In the genomic region with DNA sequence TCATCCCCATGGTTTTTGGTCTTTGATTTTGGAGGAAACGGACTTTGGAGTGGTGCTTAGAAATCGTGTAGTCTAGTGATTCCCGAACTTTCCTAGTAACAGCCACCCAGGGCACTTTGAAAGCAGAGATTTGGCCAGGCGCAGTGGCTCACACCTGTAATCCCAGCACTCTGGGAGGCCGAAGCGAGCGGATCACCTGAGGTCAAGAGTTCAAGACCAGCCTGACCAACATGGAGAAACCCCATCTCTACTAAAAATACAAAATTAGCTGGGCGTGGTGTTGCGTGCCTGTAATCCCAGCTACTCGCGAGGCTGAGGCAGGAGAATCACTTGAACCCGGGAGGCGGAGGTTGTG, we compare ENCODE assay signal across 7 cellular contexts. TPM values are rescaled to one million over a fixed set of nuclear protein-coding genes. Genes with fewer than 3 reads are reported as not detected.
DNase-seq lines count a peak whose midpoint lies in the region; ATAC-seq, FAIRE-seq and TF ChIP-seq lines count a peak whose summit lies in the region.
"Not testable (repeated sequence)": the region's sequence is repeated elsewhere in the genome, so short reads cannot be mapped to it uniquely, and the experiment has no call there.
"Had no signal": no experiment of that assay in that cellular context is flagged by ENCODE, and none has a peak within 500 bp of the region (broad histone marks: within the 10 kb centered on the region; RNA-seq: fewer than 3 reads in every experiment).

No MANE protein-coding gene starts in this region.

- not testable (repeated sequence) for H3K23ac ChIP-seq in IMR-90 (ENCODE audit: low read depth, low read length)

- TF ChIP-seq CTCF in A549 (IDR thresholded peaks at IDR 0.05); IMR-90 (conservative IDR thresholded peaks at IDR 0.05; ENCODE audit: low read depth, low read length); left lung (IDR thresholded peaks at IDR 0.05): not testable (repeated sequence)

- not testable (repeated sequence) for H2AK9ac ChIP-seq in IMR-90 (replicated peaks; ENCODE audit: low read depth, low read length, poor library complexity)

- TF ChIP-seq POLR2A in A549 (IDR thresholded peaks at IDR 0.05; ENCODE audit: low read length); IMR-90 (IDR thresholded peaks at IDR 0.05; ENCODE audit: low read depth, low read length): not testable (repeated sequence)

- peak overlapping the region; percentile 29; the same call in 1 of the 2 replicates for H2AK5ac ChIP-seq in IMR-90 (ENCODE audit: low read depth, low read length)

- not testable (repeated sequence) for FAIRE-seq in A549 (lab: Jason Lieb, UNC)

- H2BK5ac ChIP-seq in IMR-90 (ENCODE audit: low read depth, low read length, poor library complexity, severe bottlenecking) = peak overlapping the region; percentile 72

- H2BK20ac ChIP-seq in IMR-90 (ENCODE audit: low read depth, low read length) = not testable (repeated sequence)

- peak overlapping the region; percentile 59; the same call in 1 of the 2 replicates for H4K91ac ChIP-seq in IMR-90 (ENCODE audit: insufficient read depth, low read depth, low read length)

- peaks cover 50% of the 10 kb centered on the region for H3K36me3 Mint-ChIP-seq in activated CD8-positive, alpha-beta T cell treated with anti-CD3 and anti-CD28 coated beads, Interleukin-2, amount 10 ng/mL, durations not matched to agents 7 days and 5 days (ENCODE audit: low read depth)

- not testable (repeated sequence) for H2AFZ ChIP-seq in IMR-90 (replicated peaks; ENCODE audit: low read length, poor library complexity)

- TF ChIP-seq EP300 in A549 (IDR thresholded peaks at IDR 0.05) = not testable (repeated sequence)

- H3K4me1 ChIP-seq in A549 = peaks cover 16% of the 10 kb centered on the region
- not testable (repeated sequence) for H3K4me1 ChIP-seq in IMR-90 (ENCODE audit: control insufficient read depth, insufficient read depth, low read length); rectal smooth muscle tissue (ENCODE audit: control insufficient read depth, insufficient read depth, low read length)
- peaks cover 16 to 26% of the 10 kb centered on the region in 2 donors for H3K4me1 ChIP-seq in duodenal mucosa (ENCODE audit: control insufficient read depth in 1 of 2, insufficient read depth in 2 of 2, low read length in 2 of 2)
- H3K4me1 ChIP-seq in left lung = peaks cover 10 to 50% of the 10 kb centered on the region in 2 donors

- not testable (repeated sequence) for BruUV-seq in IMR-90 (replicated peaks; lab: Mats Ljungman, UMichigan)

- H3K27me3 ChIP-seq in IMR-90 (ENCODE audit: control insufficient read depth, insufficient read depth, low read length); duodenal mucosa (ENCODE audit: control insufficient read depth in 1 of 2, insufficient read depth in 2 of 2, low read length in 2 of 2); left lung; rectal smooth muscle tissue (ENCODE audit: control insufficient read depth, insufficient read depth, low read length): not testable (repeated sequence)

- CTCF ChIA-PET in A549 (lab: Yijun Ruan, JAX) = interaction anchor here (0.6 kb wide), 1 partner anchor 215 kb away, joined by 3 read pairs; no protein-coding TSS in a partner anchor
- CTCF ChIA-PET in IMR-90 (lab: Yijun Ruan, JAX) = not testable (repeated sequence)
- CTCF ChIA-PET in activated CD8-positive, alpha-beta T cell treated with anti-CD3 and anti-CD28 coated beads, Interleukin-2, amount 10 ng/mL, durations not matched to agents 7 days and 5 days (lab: Charles Lee) = interaction anchor here (1.1 to 1.4 kb wide), 2 partner anchors 58 to 154 kb away, joined by 3 to 4 read pairs; no protein-coding TSS in a partner anchor

- 86% methylated on average over 13 of the region's 13 CpGs for WGBS in A549 (ENCODE audit: missing lambda C conversion rate)
- WGBS in IMR-90 (ENCODE audit: extremely low coverage in 2 of 2, insufficient read length in 1 of 2), 2 experiments = no CpG with 5 or more reads among the region's 13 CpGs

- H3K4me2 ChIP-seq in A549 (peak overlapping the region; percentile 89), IMR-90 (ENCODE audit: low read depth, low read length) (peak overlapping the region; percentile 95)

- peak overlapping the region; percentile 93 for H3K4ac ChIP-seq in IMR-90 (ENCODE audit: low read depth, low read length)

- not testable (repeated sequence) for H3K9me3 ChIP-seq in A549; IMR-90 (ENCODE audit: control insufficient read depth, insufficient read depth, low read length); duodenal mucosa (ENCODE audit: control insufficient read depth in 1 of 2, low read length in 2 of 2); left lung

- H2BK15ac ChIP-seq in IMR-90 (ENCODE audit: low read depth, low read length) = not testable (repeated sequence)

- peak overlapping the region; percentile 83 to 97 for H4K8ac ChIP-seq in IMR-90 (ENCODE audit: low read depth in 2 of 2, low read length in 2 of 2)

- H3K4me3 ChIP-seq in A549 = peak overlapping the region; percentile 73
- peak overlapping the region; percentile 73; the same call in 1 of the 2 replicates for H3K4me3 ChIP-seq in IMR-90 (ENCODE audit: insufficient read depth, low read depth, low read length)
- peak overlapping the region; percentile 89 to 99 for H3K4me3 ChIP-seq in duodenal mucosa (ENCODE audit: low read depth in 1 of 2, low read length in 2 of 2)
- H3K4me3 ChIP-seq in left lung = peak overlapping the region; percentile 77 to 96
- H3K4me3 ChIP-seq in rectal smooth muscle tissue (ENCODE audit: low read length) = peak overlapping the region; percentile 86

- not testable (repeated sequence) for H3K18ac ChIP-seq in IMR-90 (ENCODE audit: low read depth, low read length)

- DNase-seq in A549 (ENCODE audit: low read depth in 1 of 2, low spot score in 1 of 2); IMR-90; activated CD8-positive, alpha-beta T cell treated with anti-CD3 and anti-CD28 coated beads, Interleukin-2, amount 10 ng/mL, durations not matched to agents 7 days and 5 days; left lung: not testable (repeated sequence)

- H3K4me1 Mint-ChIP-seq in activated CD8-positive, alpha-beta T cell treated with anti-CD3 and anti-CD28 coated beads, Interleukin-2, amount 10 ng/mL, durations not matched to agents 7 days and 5 days (ENCODE audit: low read depth) = peaks cover 38% of the 10 kb centered on the region

- H3K4me3 Mint-ChIP-seq in activated CD8-positive, alpha-beta T cell treated with anti-CD3 and anti-CD28 coated beads, Interleukin-2, amount 10 ng/mL, durations not matched to agents 7 days and 5 days = peak overlapping the region; percentile 93

- POLR2A ChIA-PET in A549 (lab: Yijun Ruan, JAX) (interaction anchor here (1.0 to 1.8 kb wide), 2 partner anchors 17 to 148 kb away, joined by 5 to 6 read pairs; no protein-coding TSS in a partner anchor), IMR-90 (lab: Charles Lee; ENCODE audit: unreplicated experiment) (interaction anchor here (0.6 kb wide), 1 partner anchor 35 kb away, joined by 9 read pairs; no protein-coding TSS in a partner anchor)
- POLR2A ChIA-PET in activated CD8-positive, alpha-beta T cell treated with anti-CD3 and anti-CD28 coated beads, Interleukin-2, amount 10 ng/mL, durations not matched to agents 7 days and 5 days (lab: Charles Lee) = interaction anchor here (0.9 to 2.3 kb wide), 8 partner anchors 20 to 910 kb away, joined by 3 to 10 read pairs (median 4); partner anchors contain the start of genes FAF2, KIAA1191 and RNF44

- ATAC-seq in A549; IMR-90 (ENCODE audit: low read depth); activated CD8-positive, alpha-beta T cell treated with anti-CD3 and anti-CD28 coated beads, Interleukin-2, amount 10 ng/mL, durations not matched to agents 7 days and 5 days; left lung: not testable (repeated sequence)

- in situ Hi-C loops in IMR-90 (cut with MboI; ENCODE audit: low sequenced_read_pairs) = not testable (repeated sequence)

- H3K56ac ChIP-seq in IMR-90 (ENCODE audit: extremely low read depth, insufficient read depth, low read length) = peak overlapping the region; percentile 75; the same call in 1 of the 2 replicates

- H3K79me1 ChIP-seq in IMR-90 (ENCODE audit: low read depth in 1 of 2, low read length in 2 of 2) = peaks cover 9 to 45% of the 10 kb centered on the region in 2 experiments; a peak in 3 of 4 replicates

- H4K5ac ChIP-seq in IMR-90 (ENCODE audit: low read depth, low read length) = peak overlapping the region; percentile 95

- not testable (repeated sequence) for H3K9me3 Mint-ChIP-seq in activated CD8-positive, alpha-beta T cell treated with anti-CD3 and anti-CD28 coated beads, Interleukin-2, amount 10 ng/mL, durations not matched to agents 7 days and 5 days (ENCODE audit: insufficient read depth)

- dilution Hi-C loops in IMR-90 (cut with HindIII; ENCODE audit: low sequenced_read_pairs, unreplicated experiment) = not testable (repeated sequence)

- intact Hi-C loops in IMR-90 (cut with micrococcal nuclease); left lung (cut with DNase I): not testable (repeated sequence)

- H3K27ac Mint-ChIP-seq in activated CD8-positive, alpha-beta T cell treated with anti-CD3 and anti-CD28 coated beads, Interleukin-2, amount 10 ng/mL, durations not matched to agents 7 days and 5 days = peak overlapping the region; percentile 99

- H3K27me3 Mint-ChIP-seq in activated CD8-positive, alpha-beta T cell treated with anti-CD3 and anti-CD28 coated beads, Interleukin-2, amount 10 ng/mL, durations not matched to agents 7 days and 5 days (ENCODE audit: low read depth) = not testable (repeated sequence)

- H3K9ac ChIP-seq in IMR-90 (ENCODE audit: low read depth, low read length) (peak overlapping the region; percentile 86; the same call in 1 of the 2 replicates), duodenal mucosa (ENCODE audit: low read depth in 1 of 2, low read length in 2 of 2) (peak overlapping the region; percentile 98 to 99), rectal smooth muscle tissue (ENCODE audit: low read length) (peak overlapping the region; percentile 64)

- not testable (repeated sequence) for H2BK120ac ChIP-seq in IMR-90 (ENCODE audit: low read depth, low read length)

- peaks cover 30% of the 10 kb centered on the region for H3K36me3 ChIP-seq in IMR-90 (ENCODE audit: control insufficient read depth, insufficient read depth, low read length)
- H3K36me3 ChIP-seq in duodenal mucosa (ENCODE audit: control insufficient read depth in 1 of 2, insufficient read depth in 2 of 2, low read length in 2 of 2) = peaks cover 17 to 46% of the 10 kb centered on the region in 2 donors
- peaks cover 0 to 58% of the 10 kb centered on the region in 2 donors for H3K36me3 ChIP-seq in left lung
- H3K36me3 ChIP-seq in rectal smooth muscle tissue (ENCODE audit: control insufficient read depth, insufficient read depth, low read length) = peaks cover 21% of the 10 kb centered on the region

- peak overlapping the region; percentile 93 for H3K14ac ChIP-seq in IMR-90 (replicated peaks; ENCODE audit: low read depth, low read length)

- H4K20me1 ChIP-seq in IMR-90 (ENCODE audit: insufficient read depth, low read length) = not testable (repeated sequence)

- H3K9me1 ChIP-seq in IMR-90 (ENCODE audit: insufficient read depth, low read length) = not testable (repeated sequence)

- TF ChIP-seq RAD21 in A549 (conservative IDR thresholded peaks at IDR 0.05 in 1 of 2, IDR thresholded peaks at IDR 0.05 in 1 of 2); IMR-90 (IDR thresholded peaks at IDR 0.05; ENCODE audit: low read length): not testable (repeated sequence)

- H3K27ac ChIP-seq in A549 = peak overlapping the region; percentile 89 to 94
- H3K27ac ChIP-seq in IMR-90 (ENCODE audit: insufficient read depth, low read length) = peak overlapping the region; percentile 95
- peak overlapping the region; percentile 97 for H3K27ac ChIP-seq in duodenal mucosa (ENCODE audit: low read depth, low read length)
- peak overlapping the region; percentile 90 to 93 for H3K27ac ChIP-seq in left lung
- peak overlapping the region; percentile 99 for H3K27ac ChIP-seq in rectal smooth muscle tissue (ENCODE audit: low read depth, low read length)

RNA-seq across cellular contexts. Expression of gene HIGD2A, which starts 1.2 kb away (rescaled TPM):
- polyA plus RNA-seq in A549 (2011; rRNA removed) (102 and 114 TPM in 2 replicates), A549 (2017; fragmentation: RNase III; extraction: RNeasy Plus Mini Kit Qiagen cat#74134 plus additional on column Dnase treatment) (194 to 205 TPM (median 197 TPM) in 3 replicates), IMR-90 (2012; rRNA removed) (131 and 146 TPM in 2 replicates)
- 284 and 313 TPM in 2 replicates for polyA plus RNA-seq in A549 (2012; cell fraction: cytosol; rRNA removed)
- polyA plus RNA-seq in A549 (2012; cell fraction: nucleus; rRNA removed) = 167 and 175 TPM in 2 replicates
- polyA minus RNA-seq in A549 (2011; rRNA and poly(A)+ RNA removed) = 69.8 and 87.4 TPM in 2 replicates
- total RNA-seq in IMR-90 (2012; rRNA removed) (33.3 and 35.0 TPM in 2 replicates), left lung (100 to 1,000 TPM in 1 of 2 donors, 10 to 100 TPM in 1; 83.3 to 109 TPM)
- polyA plus RNA-seq in IMR-90 (2012; cell fraction: cytosol; rRNA removed) = 161 and 196 TPM in 2 replicates
- 35.5 and 41.7 TPM in 2 replicates for polyA plus RNA-seq in IMR-90 (2012; cell fraction: nucleus; rRNA removed; ENCODE audit: low replicate concordance)
- total RNA-seq in activated CD8-positive, alpha-beta T cell treated with anti-CD3 and anti-CD28 coated beads, Interleukin-2, amount 10 ng/mL, durations not matched to agents 7 days and 5 days = 100 to 1,000 TPM; 129 to 142 TPM

RNA-seq across cellular contexts. Expression of gene NOP16, which starts 1.3 kb away (rescaled TPM):
- polyA plus RNA-seq in A549 (2011; rRNA removed) = 77.5 and 90.7 TPM in 2 replicates
- 135 and 187 TPM in 2 replicates for polyA plus RNA-seq in A549 (2012; cell fraction: cytosol; rRNA removed)
- polyA plus RNA-seq in A549 (2012; cell fraction: nucleus; rRNA removed) = 111 and 119 TPM in 2 replicates
- polyA plus RNA-seq in A549 (2017; fragmentation: RNase III; extraction: RNeasy Plus Mini Kit Qiagen cat#74134 plus additional on column Dnase treatment) = 106 to 139 TPM (median 127 TPM) in 3 replicates
- 33.9 and 41.9 TPM in 2 replicates for polyA minus RNA-seq in A549 (2011; rRNA and poly(A)+ RNA removed)
- total RNA-seq in IMR-90 (2012; rRNA removed) = 28.0 and 33.3 TPM in 2 replicates
- 60.4 and 61.3 TPM in 2 replicates for polyA plus RNA-seq in IMR-90 (2012; rRNA removed)
- polyA plus RNA-seq in IMR-90 (2012; cell fraction: cytosol; rRNA removed) = 40.4 and 78.7 TPM in 2 replicates
- polyA plus RNA-seq in IMR-90 (2012; cell fraction: nucleus; rRNA removed; ENCODE audit: low replicate concordance) = 71.5 and 77.8 TPM in 2 replicates
- 10 to 100 TPM; 44.5 to 46.3 TPM for total RNA-seq in activated CD8-positive, alpha-beta T cell treated with anti-CD3 and anti-CD28 coated beads, Interleukin-2, amount 10 ng/mL, durations not matched to agents 7 days and 5 days
- 10 to 100 TPM; 14.9 to 24.0 TPM for total RNA-seq in left lung

RNA-seq across cellular contexts. Expression of gene ARL10, which starts 24.5 kb away (rescaled TPM):
- 0.12 and 0.21 TPM in 2 replicates for polyA plus RNA-seq in A549 (2011; rRNA removed)
- polyA plus RNA-seq in A549 (2012; cell fraction: cytosol; rRNA removed) = 0.25 and 0.36 TPM in 2 replicates
- polyA plus RNA-seq in A549 (2012; cell fraction: nucleus; rRNA removed) = 0.01 and 0.04 TPM in 2 replicates
- polyA plus RNA-seq in A549 (2017; fragmentation: RNase III; extraction: RNeasy Plus Mini Kit Qiagen cat#74134 plus additional on column Dnase treatment) = 0.15 to 0.51 TPM (median 0.38 TPM) in 3 replicates
- polyA minus RNA-seq in A549 (2011; rRNA and poly(A)+ RNA removed) = 0.08 and 0.10 TPM in 2 replicates
- 3.6 and 4.4 TPM in 2 replicates for total RNA-seq in IMR-90 (2012; rRNA removed)
- polyA plus RNA-seq in IMR-90 (2012; rRNA removed) = 5.0 and 6.0 TPM in 2 replicates
- 1.3 and 1.5 TPM in 2 replicates for polyA plus RNA-seq in IMR-90 (2012; cell fraction: cytosol; rRNA removed)
- polyA plus RNA-seq in IMR-90 (2012; cell fraction: nucleus; rRNA removed; ENCODE audit: low replicate concordance) = 17.8 and 20.2 TPM in 2 replicates
- total RNA-seq in activated CD8-positive, alpha-beta T cell treated with anti-CD3 and anti-CD28 coated beads, Interleukin-2, amount 10 ng/mL, durations not matched to agents 7 days and 5 days = 10 to 100 TPM in 1 of 2 experiments, 1 to 10 TPM in 1; 8.6 to 11.0 TPM
- 1 to 10 TPM; 6.0 to 8.2 TPM for total RNA-seq in left lung
- total RNA-seq: A172 had no signal

RNA-seq across cellular contexts. Expression of gene CLTB, which starts 26.6 kb away (rescaled TPM):
- polyA plus RNA-seq in A549 (2011; rRNA removed) (30.9 and 47.4 TPM in 2 replicates), A549 (2017; fragmentation: RNase III; extraction: RNeasy Plus Mini Kit Qiagen cat#74134 plus additional on column Dnase treatment) (42.2 to 49.8 TPM (median 44.1 TPM) in 3 replicates), IMR-90 (2012; rRNA removed) (99.9 and 133 TPM in 2 replicates)
- 90.4 and 94.8 TPM in 2 replicates for polyA plus RNA-seq in A549 (2012; cell fraction: cytosol; rRNA removed)
- 70.3 and 77.1 TPM in 2 replicates for polyA plus RNA-seq in A549 (2012; cell fraction: nucleus; rRNA removed)
- 17.0 and 19.8 TPM in 2 replicates for polyA minus RNA-seq in A549 (2011; rRNA and poly(A)+ RNA removed)
- total RNA-seq in IMR-90 (2012; rRNA removed) (87.6 and 122 TPM in 2 replicates), left lung (100 to 1,000 TPM in 1 of 2 donors, 10 to 100 TPM in 1; 92.1 to 128 TPM)
- polyA plus RNA-seq in IMR-90 (2012; cell fraction: cytosol; rRNA removed) = 126 and 155 TPM in 2 replicates
- 82.7 and 83.9 TPM in 2 replicates for polyA plus RNA-seq in IMR-90 (2012; cell fraction: nucleus; rRNA removed; ENCODE audit: low replicate concordance)
- 10 to 100 TPM; 65.4 to 67.7 TPM for total RNA-seq in activated CD8-positive, alpha-beta T cell treated with anti-CD3 and anti-CD28 coated beads, Interleukin-2, amount 10 ng/mL, durations not matched to agents 7 days and 5 days

RNA-seq across cellular contexts. Expression of gene KIAA1191, which starts 28.2 kb away (rescaled TPM):
- polyA plus RNA-seq in A549 (2011; rRNA removed) = 89.3 and 103 TPM in 2 replicates
- polyA plus RNA-seq in A549 (2012; cell fraction: cytosol; rRNA removed) = 60.0 and 78.3 TPM in 2 replicates
- polyA plus RNA-seq in A549 (2012; cell fraction: nucleus; rRNA removed) = 34.8 and 40.3 TPM in 2 replicates
- 71.7 to 83.6 TPM (median 81.2 TPM) in 3 replicates for polyA plus RNA-seq in A549 (2017; fragmentation: RNase III; extraction: RNeasy Plus Mini Kit Qiagen cat#74134 plus additional on column Dnase treatment)
- 117 and 141 TPM in 2 replicates for polyA minus RNA-seq in A549 (2011; rRNA and poly(A)+ RNA removed)
- total RNA-seq in IMR-90 (2012; rRNA removed) = 107 and 124 TPM in 2 replicates
- 107 and 114 TPM in 2 replicates for polyA plus RNA-seq in IMR-90 (2012; rRNA removed)
- 58.0 and 98.4 TPM in 2 replicates for polyA plus RNA-seq in IMR-90 (2012; cell fraction: cytosol; rRNA removed)
- 60.4 and 66.6 TPM in 2 replicates for polyA plus RNA-seq in IMR-90 (2012; cell fraction: nucleus; rRNA removed; ENCODE audit: low replicate concordance)
- 10 to 100 TPM; 51.0 to 55.7 TPM for total RNA-seq in activated CD8-positive, alpha-beta T cell treated with anti-CD3 and anti-CD28 coated beads, Interleukin-2, amount 10 ng/mL, durations not matched to agents 7 days and 5 days
- total RNA-seq in left lung = 10 to 100 TPM; 74.5 to 91.7 TPM
